ENCODE assay signal across 16 cellular contexts in genomic region chr7:151210087-151210854, GRCh38. TPM values are rescaled to one million over a fixed set of nuclear protein-coding genes. Genes with fewer than 3 reads are reported as not detected.
"Had no signal": no experiment of that assay in that cellular context is flagged by ENCODE, and none has a peak within 500 bp of the region (broad histone marks: within the 10 kb centered on the region; RNA-seq: fewer than 3 reads in every experiment).

TSS of gene H2BK1 (minus strand) at chr7:151210488. CDS start at chr7:151210318, 170 bp downstream.

- H3K4me3 ChIP-seq: lung had no signal

- H3K36me3 Mint-ChIP-seq: activated naive CD8-positive, alpha-beta T cell had no signal

- ATAC-seq: effector memory CD8-positive, alpha-beta T cell; left colon; naive thymus-derived CD4-positive, alpha-beta T cell had no signal

- H3K27me3 Mint-ChIP-seq: activated naive CD8-positive, alpha-beta T cell; effector memory CD8-positive, alpha-beta T cell had no signal

- DNase-seq: activated CD4-positive, alpha-beta T cell treated with anti-CD3 and anti-CD28 coated beads, Interleukin-2, amount 10 ng/mL, durations not matched to agents 7 days and 5 days; activated CD4-positive, CD25-positive, alpha-beta regulatory T cell; activated effector memory CD4-positive, alpha-beta T cell treated with Interleukin-2 at 50 U/mL for 16 hours; amygdala; brain microvascular endothelial cell; effector memory CD8-positive, alpha-beta T cell; erythroblast; hypothalamus; left colon; naive thymus-derived CD4-positive, alpha-beta T cell; stimulated activated CD4-positive, alpha-beta T cell treated with anti-CD3 and anti-CD28 coated beads, Interleukin-4, amount 100 ng/mL, for 1 hour; stimulated activated CD8-positive, alpha-beta memory T cell treated with anti-CD3 and anti-CD28 coated beads, Interleukin-4, amount 100 ng/mL, for 48 hours; T-helper 1 cell had no signal

- H3K27ac Mint-ChIP-seq: activated CD4-positive, alpha-beta T cell treated with anti-CD3 and anti-CD28 coated beads, Interleukin-2, amount 10 ng/mL, durations not matched to agents 7 days and 5 days; activated naive CD8-positive, alpha-beta T cell had no signal

- H3K9me3 Mint-ChIP-seq: activated CD4-positive, alpha-beta T cell treated with anti-CD3 and anti-CD28 coated beads, Interleukin-2, amount 10 ng/mL, durations not matched to agents 7 days and 5 days; effector memory CD8-positive, alpha-beta T cell; naive thymus-derived CD4-positive, alpha-beta T cell had no signal

- H3K27ac ChIP-seq: brain microvascular endothelial cell had no signal

- H3K4me3 Mint-ChIP-seq: activated CD4-positive, alpha-beta T cell treated with anti-CD3 and anti-CD28 coated beads, Interleukin-2, amount 10 ng/mL, durations not matched to agents 7 days and 5 days; activated naive CD8-positive, alpha-beta T cell; naive thymus-derived CD4-positive, alpha-beta T cell had no signal

- H3K27me3 ChIP-seq: brain microvascular endothelial cell had no signal

RNA-seq across cellular contexts. Expression of gene H2BK1, which starts in this region (rescaled TPM):
- total RNA-seq: activated CD4-positive, alpha-beta T cell treated with anti-CD3 and anti-CD28 coated beads, Interleukin-2, amount 10 ng/mL, durations not matched to agents 7 days and 5 days; left colon; mononuclear cell had no signal
- polyA plus RNA-seq: lung; naive thymus-derived CD4-positive, alpha-beta T cell had no signal
